ENCODE assay signal across 21 cellular contexts in the genomic region with DNA sequence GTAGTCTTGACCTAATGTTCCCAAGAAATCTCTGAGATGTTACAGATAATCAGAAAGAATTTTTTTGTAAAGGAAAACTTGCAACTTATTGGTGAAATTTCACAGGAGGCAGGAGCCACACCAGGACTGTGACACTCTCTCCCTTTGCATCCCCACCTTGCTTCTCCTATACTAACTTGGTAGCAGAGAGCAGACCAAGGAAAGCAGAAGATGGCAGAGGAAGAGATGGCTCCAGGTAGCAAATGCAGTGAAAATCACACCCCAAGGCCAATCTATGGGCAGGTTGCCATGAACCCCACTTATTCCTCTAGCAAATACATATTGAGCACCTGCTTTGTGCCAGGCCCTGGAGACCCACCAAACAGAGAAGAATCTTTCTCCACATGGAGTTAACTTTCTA.
DNase-seq lines count a peak whose midpoint lies in the region; ATAC-seq, FAIRE-seq and TF ChIP-seq lines count a peak whose summit lies in the region.
"Had no signal": no experiment of that assay in that cellular context is flagged by ENCODE, and none has a peak within 500 bp of the region (broad histone marks: within the 10 kb centered on the region; RNA-seq: fewer than 3 reads in every experiment).

No MANE protein-coding gene starts in this region.

- H3K9me3 ChIP-seq in right atrium auricular region: peaks cover 4 to 40% of the 10 kb centered on the region in 2 donors
- peaks cover 58% of the 10 kb centered on the region for H3K9me3 ChIP-seq in left ventricle myocardium inferior (replicated peaks)
- peaks cover 0 to 61% (median 15%) of the 10 kb centered on the region in 4 donors for H3K9me3 ChIP-seq in esophagus muscularis mucosa
- H3K9me3 ChIP-seq in lung (ENCODE audit: control insufficient read depth in 2 of 2, insufficient read depth in 1 of 2, low read length in 1 of 2): peaks cover 3 to 24% of the 10 kb centered on the region in 2 donors
- H3K9me3 ChIP-seq: A549, Caco-2 had no signal

- TF ChIP-seq EP300 in esophagus muscularis mucosa (IDR thresholded peaks at IDR 0.05): no peak

- no peaks in the 10 kb centered on the region for H3K4me1 ChIP-seq in right atrium auricular region
- H3K4me1 ChIP-seq in left ventricle myocardium inferior: no peaks in the 10 kb centered on the region
- no peaks in the 10 kb centered on the region for H3K4me1 ChIP-seq in esophagus muscularis mucosa
- H3K4me1 ChIP-seq in lung (ENCODE audit: control insufficient read depth in 2 of 2, insufficient read depth in 2 of 2, low read length in 2 of 2): no peaks in the 10 kb centered on the region
- H3K4me1 ChIP-seq: A549; BLaER1 treated with 17β-estradiol and CSF1 and Interleukin-3, amounts not matched to agents 10 nM and 100 nM; Caco-2 had no signal

- H3K27ac ChIP-seq in right atrium auricular region: no peak overlapping the region
- no peak overlapping the region for H3K27ac ChIP-seq in left ventricle myocardium inferior (replicated peaks)
- H3K27ac ChIP-seq in esophagus muscularis mucosa (replicated peaks in 1 of 4): no peak overlapping the region
- H3K27ac ChIP-seq in lung (ENCODE audit: low read depth in 1 of 2, low read length in 1 of 2): no peak overlapping the region
- H3K27ac ChIP-seq: A549; BLaER1 treated with 17β-estradiol and CSF1 and Interleukin-3, amounts not matched to agents 10 nM and 100 nM; C4-2B had no signal

- H3K4me3 ChIP-seq in right atrium auricular region: no peak overlapping the region
- H3K4me3 ChIP-seq in left ventricle myocardium inferior: no peak overlapping the region
- H3K4me3 ChIP-seq in esophagus muscularis mucosa: no peak overlapping the region
- H3K4me3 ChIP-seq in lung: no peak overlapping the region
- H3K4me3 ChIP-seq: A549; BLaER1 treated with 17β-estradiol and CSF1 and Interleukin-3, amounts not matched to agents 10 nM and 100 nM had no signal

- H3K27me3 ChIP-seq in right atrium auricular region (no peaks in the 10 kb centered on the region), left ventricle myocardium inferior (ENCODE audit: low read depth) (peaks cover 10% of the 10 kb centered on the region), esophagus muscularis mucosa (peaks cover 0 to 7% (median 0%) of the 10 kb centered on the region in 4 donors), lung (ENCODE audit: control insufficient read depth, insufficient read depth) (no peaks in the 10 kb centered on the region)
- H3K27me3 ChIP-seq: BLaER1 treated with 17β-estradiol and CSF1 and Interleukin-3, amounts not matched to agents 10 nM and 100 nM had no signal

- no peaks in the 10 kb centered on the region for H3K36me3 ChIP-seq in right atrium auricular region
- no peaks in the 10 kb centered on the region for H3K36me3 ChIP-seq in left ventricle myocardium inferior
- no peaks in the 10 kb centered on the region for H3K36me3 ChIP-seq in esophagus muscularis mucosa
- H3K36me3 ChIP-seq in lung (ENCODE audit: control insufficient read depth in 2 of 2, insufficient read depth in 2 of 2, low read length in 2 of 2): no peaks in the 10 kb centered on the region
- H3K36me3 ChIP-seq: BLaER1 treated with 17β-estradiol and CSF1 and Interleukin-3, amounts not matched to agents 10 nM and 100 nM had no signal

- DNase-seq in right atrium auricular region (ENCODE audit: low spot score) (peak; percentile 18), left ventricle myocardium inferior (no peak), esophagus muscularis mucosa (ENCODE audit: extremely low spot score) (peak; percentile 90), lung (ENCODE audit: low spot score) (peak; percentile 6), H54 (ENCODE audit: insufficient read length, low spot score) (no peak), 8988T (no peak), NCI-H2196 treated with DMSO at 0.1 percent for 48 hours (lab: John Stamatoyannopoulos, UW; ENCODE audit: unreplicated experiment) (no peak)
- DNase-seq: AML-193; Caco-2; Calu3; CD4-positive, alpha-beta T cell; CD8-positive, alpha-beta T cell; DMS79 treated with DMSO at 0.1 percent for 48 hours; GF-D8 had no signal

- TF ChIP-seq CTCF in right atrium auricular region (IDR thresholded peaks at IDR 0.05): no peak
- TF ChIP-seq CTCF in left ventricle myocardium inferior (IDR thresholded peaks at IDR 0.05; ENCODE audit: borderline replicate concordance): no peak
- TF ChIP-seq CTCF in esophagus muscularis mucosa (IDR thresholded peaks at IDR 0.05): no peak
- TF ChIP-seq CTCF in lung (IDR thresholded peaks at IDR 0.05; ENCODE audit: control extremely low read depth, extremely low read depth): no peak

- no peak for TF ChIP-seq POLR2A in esophagus muscularis mucosa (IDR thresholded peaks at IDR 0.05; ENCODE audit: low read depth)
- no peak for TF ChIP-seq POLR2A in H54 (IDR thresholded peaks at IDR 0.05; ENCODE audit: low read depth, low read length)

- ATAC-seq in lung (ENCODE audit: insufficient read depth, low FRiP score): no peak
- ATAC-seq: A549; CD8-positive, alpha-beta T cell had no signal

- intact Hi-C loops in left ventricle myocardium inferior (cut with micrococcal nuclease): no loop called here
- intact Hi-C loops in esophagus muscularis mucosa (cut with DNase I): no loop called here

- FAIRE-seq in H54 (lab: Jason Lieb, UNC): no peak
- FAIRE-seq: A549, D721Med, G401.6, GM12892, GM18507 had no signal

Comparison
In these comparisons a context has a peak if more than half of its experiments do, and no peak if none do; other contexts are left out.
1. DNase-seq: peak in right atrium auricular region (single experiment), esophagus muscularis mucosa (single experiment) and lung (single experiment); none in left ventricle myocardium inferior (single experiment), H54 (single experiment), 8988T (single experiment) and NCI-H2196 treated with DMSO at 0.1 percent for 48 hours (single experiment).